In genomic region chr6:42527204-42527603, GRCh38 we compare ENCODE assay signal across 23 cellular contexts.
"Had no signal": no experiment of that assay in that cellular context is flagged by ENCODE, and none has a peak within 500 bp of the region (broad histone marks: within the 10 kb centered on the region; RNA-seq: fewer than 3 reads in every experiment).

No MANE protein-coding gene starts in this region.

- FAIRE-seq: endometrium, frontal cortex had no signal

- H3K79me2 ChIP-seq: hepatocyte had no signal

- H2AFZ ChIP-seq: hepatocyte had no signal

- H3K27me3 ChIP-seq: colonic mucosa, gastroesophageal sphincter, heart left ventricle, hepatocyte, left lung had no signal

- DNase-seq: colonic mucosa; cortex of kidney; effector CD8-positive, alpha-beta T cell; effector memory CD8-positive, alpha-beta T cell; endodermal cell; erythroblast; esophagus squamous epithelium; foreskin fibroblast; heart left ventricle; hypothalamus; immature natural killer cell; islet precursor cell; left cardiac atrium; left lung; left ventricle myocardium superior; lower lobe of right lung; mesenchymal stem cell had no signal

- H3K4me2 ChIP-seq: hepatocyte had no signal

- H3K36me3 ChIP-seq: colonic mucosa, esophagus squamous epithelium, gastroesophageal sphincter, heart left ventricle, left lung, lower lobe of right lung had no signal

- H3K9me3 ChIP-seq: colonic mucosa, esophagus squamous epithelium, gastroesophageal sphincter, heart left ventricle, left lung, lower lobe of right lung had no signal

- H3K4me3 ChIP-seq: colonic mucosa, esophagus squamous epithelium, gastroesophageal sphincter, heart left ventricle, hepatocyte, left lung, lower lobe of right lung had no signal

- H3K27ac ChIP-seq: colonic mucosa, epithelial cell of prostate, esophagus squamous epithelium, gastroesophageal sphincter, heart left ventricle, hepatocyte, left lung, lower lobe of right lung had no signal

- ATAC-seq: effector memory CD8-positive, alpha-beta T cell; esophagus mucosa; gastroesophageal sphincter; heart left ventricle; left cardiac atrium; left lung; left ventricle myocardium superior; lower lobe of right lung had no signal

- H3K4me1 ChIP-seq: colonic mucosa, esophagus squamous epithelium, gastroesophageal sphincter, left lung, lower lobe of right lung had no signal
